ENCODE assay signal across 13 cellular contexts in the genomic region with DNA sequence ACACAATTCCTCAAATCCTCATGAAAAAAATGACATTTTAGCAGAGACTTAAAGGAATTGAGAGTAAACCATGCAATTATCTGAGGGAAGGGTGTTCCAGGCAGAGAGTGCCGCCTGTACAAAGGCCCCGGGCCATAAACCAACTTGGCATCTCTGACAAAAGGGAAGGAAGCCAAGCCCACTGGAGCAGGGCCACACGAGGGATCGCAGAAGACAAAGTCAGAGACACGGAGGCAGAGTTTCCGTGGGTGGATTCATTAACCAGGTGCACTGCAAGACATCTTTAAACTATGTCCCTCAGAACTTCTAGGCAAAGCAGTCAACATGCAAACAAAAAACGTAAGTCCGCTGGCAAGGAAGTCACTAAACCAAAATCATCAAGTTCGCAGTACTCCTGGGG.
DNase-seq lines count a peak whose midpoint lies in the region; ATAC-seq and FAIRE-seq lines count a peak whose summit lies in the region.
"Had no signal": no experiment of that assay in that cellular context is flagged by ENCODE, and none has a peak within 500 bp of the region (broad histone marks: within the 10 kb centered on the region; RNA-seq: fewer than 3 reads in every experiment).

No MANE protein-coding gene starts in this region.

- peak overlapping the region in 5 of 8 donors; percentile 4 to 88 (median 58) for H3K27ac Mint-ChIP-seq in CD8-positive, alpha-beta memory T cell
- H3K27ac Mint-ChIP-seq in activated naive CD8-positive, alpha-beta T cell treated with anti-CD3 and anti-CD28 coated beads, Interleukin-2, amount 50 U/mL, for 24 hours = peak overlapping the region; percentile 7
- peak overlapping the region in 8 of 9 donors; percentile 27 to 90 (median 74) for H3K27ac Mint-ChIP-seq in naive thymus-derived CD4-positive, alpha-beta T cell

- peaks cover 9 to 18% (median 10%) of the 10 kb centered on the region in 3 donors for H3K36me3 Mint-ChIP-seq in CD8-positive, alpha-beta memory T cell
- peaks cover 44% of the 10 kb centered on the region for H3K36me3 Mint-ChIP-seq in activated naive CD8-positive, alpha-beta T cell treated with anti-CD3 and anti-CD28 coated beads, Interleukin-2, amount 50 U/mL, for 24 hours (ENCODE audit: low read depth)
- H3K36me3 Mint-ChIP-seq in naive thymus-derived CD4-positive, alpha-beta T cell = peaks cover 0 to 40% (median 24%) of the 10 kb centered on the region in 5 donors

- H3K4me3 Mint-ChIP-seq in CD8-positive, alpha-beta memory T cell = peak overlapping the region in 5 of 7 donors; percentile 6 to 40 (median 19)
- peak overlapping the region; percentile 3 for H3K4me3 Mint-ChIP-seq in activated naive CD8-positive, alpha-beta T cell treated with anti-CD3 and anti-CD28 coated beads, Interleukin-2, amount 50 U/mL, for 24 hours
- peak overlapping the region in 9 of 10 donors; percentile 43 to 84 (median 67) for H3K4me3 Mint-ChIP-seq in naive thymus-derived CD4-positive, alpha-beta T cell

- CTCF ChIA-PET in CD8-positive, alpha-beta memory T cell (lab: Charles Lee) = no interaction called here
- CTCF ChIA-PET in naive thymus-derived CD4-positive, alpha-beta T cell (lab: Charles Lee) = no interaction called here

- H3K4me3 ChIP-seq in CD8-positive, alpha-beta memory T cell (ENCODE audit: low read length) = no peak overlapping the region
- H3K4me3 ChIP-seq in naive thymus-derived CD4-positive, alpha-beta T cell (ENCODE audit: low read length) = no peak overlapping the region
- H3K4me3 ChIP-seq: transverse colon had no signal

- H3K27me3 ChIP-seq in CD8-positive, alpha-beta memory T cell (ENCODE audit: insufficient read depth, low read length, poor library complexity, severe bottlenecking) = no peaks in the 10 kb centered on the region
- H3K27me3 ChIP-seq in naive thymus-derived CD4-positive, alpha-beta T cell (ENCODE audit: control insufficient read depth in 2 of 2, insufficient read depth in 2 of 2, low read length in 2 of 2) = no peaks in the 10 kb centered on the region
- H3K27me3 ChIP-seq: transverse colon had no signal

- H3K27ac ChIP-seq in CD8-positive, alpha-beta memory T cell (ENCODE audit: low read depth, low read length) = no peak overlapping the region
- no peak overlapping the region for H3K27ac ChIP-seq in naive thymus-derived CD4-positive, alpha-beta T cell (ENCODE audit: low read depth, low read length)
- H3K27ac ChIP-seq: transverse colon had no signal

- H3K9me3 ChIP-seq in CD8-positive, alpha-beta memory T cell (ENCODE audit: low read length) = no peaks in the 10 kb centered on the region
- no peaks in the 10 kb centered on the region for H3K9me3 ChIP-seq in naive thymus-derived CD4-positive, alpha-beta T cell (ENCODE audit: control insufficient read depth in 2 of 3, low read length in 3 of 3)
- H3K9me3 ChIP-seq: transverse colon had no signal

- intact Hi-C loops in naive thymus-derived CD4-positive, alpha-beta T cell (cut with micrococcal nuclease) = loop anchor here in 1 of 2 donors (5.0 kb wide), 1 partner anchor 88 kb away; no protein-coding TSS in a partner anchor

- no peaks in the 10 kb centered on the region for H3K27me3 Mint-ChIP-seq in CD8-positive, alpha-beta memory T cell
- H3K27me3 Mint-ChIP-seq in activated naive CD8-positive, alpha-beta T cell treated with anti-CD3 and anti-CD28 coated beads, Interleukin-2, amount 50 U/mL, for 24 hours = no peaks in the 10 kb centered on the region
- H3K27me3 Mint-ChIP-seq in naive thymus-derived CD4-positive, alpha-beta T cell = no peaks in the 10 kb centered on the region
- H3K27me3 Mint-ChIP-seq: IgD-negative memory B cell had no signal

- DNase-seq in CD8-positive, alpha-beta memory T cell = no peak
- DNase-seq in GM19239 (ENCODE audit: insufficient read length, low spot score) (no peak), T-helper 9 cell (no peak), OCI-M1 (lab: John Stamatoyannopoulos, UW) (no peak), frontal cortex (ENCODE audit: low spot score in 2 of 2) (no peak)
- DNase-seq in activated naive CD8-positive, alpha-beta T cell treated with anti-CD3 and anti-CD28 coated beads, Interleukin-2, amount 50 U/mL, for 24 hours = no peak
- peak in 3 of 9 donors; percentile 10 to 29 (median 14) for DNase-seq in naive thymus-derived CD4-positive, alpha-beta T cell
- DNase-seq: foreskin fibroblast, kidney, small intestine, transverse colon had no signal

- FAIRE-seq in GM19239 (lab: Jason Lieb, UNC) (peak; percentile 91), frontal cortex (lab: Jason Lieb, UNC) (no peak)
- FAIRE-seq: kidney, small intestine had no signal

- ATAC-seq in activated naive CD8-positive, alpha-beta T cell treated with anti-CD3 and anti-CD28 coated beads, Interleukin-2, amount 50 U/mL, for 24 hours = no peak
- ATAC-seq in naive thymus-derived CD4-positive, alpha-beta T cell = no peak
- no peak for ATAC-seq in GM21619 (IDR thresholded peaks at IDR 0.05; ENCODE audit: unreplicated experiment)

- POLR2A ChIA-PET in CD8-positive, alpha-beta memory T cell (lab: Charles Lee) = no interaction called here
- POLR2A ChIA-PET in naive thymus-derived CD4-positive, alpha-beta T cell (lab: Charles Lee) = no interaction called here

- peaks cover 67 to 77% (median 71%) of the 10 kb centered on the region in 3 donors for H3K4me1 Mint-ChIP-seq in CD8-positive, alpha-beta memory T cell
- peaks cover 66% of the 10 kb centered on the region for H3K4me1 Mint-ChIP-seq in activated naive CD8-positive, alpha-beta T cell treated with anti-CD3 and anti-CD28 coated beads, Interleukin-2, amount 50 U/mL, for 24 hours
- H3K4me1 Mint-ChIP-seq in naive thymus-derived CD4-positive, alpha-beta T cell = peaks cover 45 to 84% (median 75%) of the 10 kb centered on the region in 7 donors

- H3K4me1 ChIP-seq in CD8-positive, alpha-beta memory T cell (ENCODE audit: insufficient read depth, low read length) = peaks cover 47% of the 10 kb centered on the region
- H3K4me1 ChIP-seq in naive thymus-derived CD4-positive, alpha-beta T cell (ENCODE audit: control insufficient read depth in 2 of 2, insufficient read depth in 2 of 2, low read length in 2 of 2) = peaks cover 23 to 33% of the 10 kb centered on the region in 2 donors

- H3K36me3 ChIP-seq in CD8-positive, alpha-beta memory T cell (ENCODE audit: insufficient read depth, low read length) = no peaks in the 10 kb centered on the region
- H3K36me3 ChIP-seq in naive thymus-derived CD4-positive, alpha-beta T cell (ENCODE audit: control insufficient read depth in 2 of 3, insufficient read depth in 3 of 3, low read length in 3 of 3) = no peaks in the 10 kb centered on the region
- H3K36me3 ChIP-seq: transverse colon had no signal

- no peaks in the 10 kb centered on the region for H3K9me3 Mint-ChIP-seq in CD8-positive, alpha-beta memory T cell
- peaks cover 10% of the 10 kb centered on the region for H3K9me3 Mint-ChIP-seq in activated naive CD8-positive, alpha-beta T cell treated with anti-CD3 and anti-CD28 coated beads, Interleukin-2, amount 50 U/mL, for 24 hours
- peaks cover 0 to 12% (median 3%) of the 10 kb centered on the region in 11 donors for H3K9me3 Mint-ChIP-seq in naive thymus-derived CD4-positive, alpha-beta T cell

Comparison
In these comparisons a context has a peak if more than half of its experiments do, and no peak if none do; other contexts are left out.
1. H3K27ac Mint-ChIP-seq: peak in every context shown above with its lines; median percentile 74 in naive thymus-derived CD4-positive, alpha-beta T cell; 58 in CD8-positive, alpha-beta memory T cell; 7 in activated naive CD8-positive, alpha-beta T cell treated with anti-CD3 and anti-CD28 coated beads, Interleukin-2, amount 50 U/mL, for 24 hours.
2. H3K4me3 Mint-ChIP-seq: peak in every context shown above with its lines; median percentile 67 in naive thymus-derived CD4-positive, alpha-beta T cell; 19 in CD8-positive, alpha-beta memory T cell; 3 in activated naive CD8-positive, alpha-beta T cell treated with anti-CD3 and anti-CD28 coated beads, Interleukin-2, amount 50 U/mL, for 24 hours.